ENCODE assay signal across 32 cellular contexts in genomic region chr10:102665904-102666509, GRCh38. TPM values are rescaled to one million over a fixed set of nuclear protein-coding genes. Genes with fewer than 3 reads are reported as not detected.
A peak's percentile ranks its signal among the peaks of the same experiment; 100 is the strongest.
DNase-seq lines count a peak whose midpoint lies in the region; ATAC-seq, FAIRE-seq and TF ChIP-seq lines count a peak whose summit lies in the region.
"Had no signal": no experiment of that assay in that cellular context is flagged by ENCODE, and none has a peak within 500 bp of the region (broad histone marks: within the 10 kb centered on the region; RNA-seq: fewer than 3 reads in every experiment).

No MANE protein-coding gene starts in this region.

- H3K27ac ChIP-seq in kidney (ENCODE audit: low read depth in 2 of 2, low read length in 2 of 2) = peak overlapping the region; percentile 33 to 60
- no peak overlapping the region for H3K27ac ChIP-seq in osteoblast (ENCODE audit: low read depth, low read length)
- no peak overlapping the region for H3K27ac ChIP-seq in SJCRH30
- H3K27ac ChIP-seq: breast epithelium, gastroesophageal sphincter, left lung, skin epidermis, testis had no signal

- ATAC-seq in GM18868 (IDR thresholded peaks at IDR 0.05; ENCODE audit: unreplicated experiment) = no peak
- ATAC-seq: activated CD8-positive, alpha-beta T cell treated with anti-CD3 and anti-CD28 coated beads, Interleukin-2, amount 10 ng/mL, durations not matched to agents 7 days and 5 days; activated naive CD4-positive, alpha-beta T cell treated with anti-CD3 and anti-CD28 coated beads, Interleukin-2, amount 50 U/mL, for 72 hours; gastroesophageal sphincter; left lung; PC-3 had no signal

- no peak overlapping the region for H3K4me2 ChIP-seq in osteoblast (ENCODE audit: insufficient read depth, low read length)

- H3K9ac ChIP-seq in kidney (ENCODE audit: low read length in 2 of 2) = no peak overlapping the region

- H3K36me3 ChIP-seq in kidney (ENCODE audit: control insufficient read depth in 1 of 2, insufficient read depth in 2 of 2, low read length in 2 of 2) (no peaks in the 10 kb centered on the region), osteoblast (ENCODE audit: insufficient read depth, low read length) (no peaks in the 10 kb centered on the region), SJCRH30 (no peaks in the 10 kb centered on the region)
- H3K36me3 ChIP-seq: breast epithelium, gastroesophageal sphincter, left lung had no signal

- H3K9me3 ChIP-seq in kidney (ENCODE audit: control insufficient read depth in 1 of 2, low read length in 2 of 2) (no peaks in the 10 kb centered on the region), osteoblast (ENCODE audit: low read depth, low read length) (no peaks in the 10 kb centered on the region), SJCRH30 (replicated peaks) (no peaks in the 10 kb centered on the region)
- H3K9me3 ChIP-seq: breast epithelium, gastroesophageal sphincter, left lung, testis had no signal

- no peaks in the 10 kb centered on the region for H4K20me1 ChIP-seq in osteoblast (ENCODE audit: insufficient read depth, low read length)

- DNase-seq in 8988T (peak; percentile 18), RCC 7860 (ENCODE audit: low spot score) (peak; percentile 77), kidney (peak; percentile 46), osteoblast (ENCODE audit: insufficient read length, low spot score, missing footprints) (peak; percentile 63), GM12892 (ENCODE audit: insufficient read length) (no peak), NCI-H2029 treated with DMSO at 0.1 percent for 48 hours (lab: John Stamatoyannopoulos, UW) (no peak), SJCRH30 (no peak)
- DNase-seq: activated CD4-positive, alpha-beta T cell treated with anti-CD3 and anti-CD28 coated beads for 1 hour; activated CD8-positive, alpha-beta T cell treated with anti-CD3 and anti-CD28 coated beads, Interleukin-2, amount 10 ng/mL, durations not matched to agents 7 days and 5 days; CD4-positive, alpha-beta memory T cell; DMS153; H9; hippocampal formation; mesendoderm; MM.1S; naive B cell; NCI-H1105 treated with DMSO at 0.1 percent for 48 hours; NCI-H2029; NCI-H2227 treated with DMSO at 0.1 percent for 48 hours; NCI-H526; NK-92 treated with Interleukin-12 subunit alpha and Interleukin-12 subunit beta, amount 100 ng/mL, for 24 hours; occipital lobe; PC-3; SHP77; testis had no signal

- FAIRE-seq in RCC 7860 (lab: Jason Lieb, UNC) (peak; percentile 87), kidney (lab: Jason Lieb, UNC) (no peak), GM12892 (lab: Jason Lieb, UNC) (no peak)
- FAIRE-seq: endothelial cell of umbilical vein had no signal

- no peaks in the 10 kb centered on the region for H3K79me2 ChIP-seq in osteoblast (ENCODE audit: insufficient read depth, low read length)

- TF ChIP-seq CTCF in kidney (IDR thresholded peaks at IDR 0.05; ENCODE audit: borderline replicate concordance, extremely low read depth, insufficient read depth) = no peak
- TF ChIP-seq CTCF in osteoblast (IDR thresholded peaks at IDR 0.05; ENCODE audit: extremely low read depth, low read depth, low read length) = no peak

- TF ChIP-seq POLR2A in GM12892 (IDR thresholded peaks at IDR 0.05; ENCODE audit: low read depth, low read length) = no peak

- peaks cover 0 to 14% of the 10 kb centered on the region in 2 donors for H3K4me1 ChIP-seq in kidney (ENCODE audit: control insufficient read depth in 1 of 2, insufficient read depth in 1 of 2, low read depth in 1 of 2, low read length in 2 of 2)
- H3K4me1 ChIP-seq in osteoblast (ENCODE audit: insufficient read depth, low read length) = peaks cover 4% of the 10 kb centered on the region
- peaks cover 52% of the 10 kb centered on the region for H3K4me1 ChIP-seq in SJCRH30

- no peak overlapping the region for H2AFZ ChIP-seq in osteoblast (ENCODE audit: low read length)

- intact Hi-C loops in kidney (cut with DNase I) = no loop called here

- H3K4me3 ChIP-seq in kidney (ENCODE audit: low read length in 2 of 2) (no peak overlapping the region), osteoblast (ENCODE audit: insufficient read depth, low read length) (no peak overlapping the region), SJCRH30 (no peak overlapping the region)
- H3K4me3 ChIP-seq: breast epithelium, gastroesophageal sphincter, left lung, skin epidermis, testis had no signal

- no peaks in the 10 kb centered on the region for H3K27me3 ChIP-seq in osteoblast (ENCODE audit: insufficient read depth, low read length)
- no peaks in the 10 kb centered on the region for H3K27me3 ChIP-seq in SJCRH30
- H3K27me3 ChIP-seq: breast epithelium, gastroesophageal sphincter, left lung, testis had no signal

RNA-seq across cellular contexts. Expression of gene TRIM8, which starts 21.7 kb away (rescaled TPM):
- total RNA-seq in kidney (198 TPM), osteoblast (107 and 126 TPM in 2 replicates)
- 160 TPM for polyA plus RNA-seq in kidney (ENCODE audit: insufficient read depth, low read depth, low replicate concordance)
- polyA plus RNA-seq in GM12892 (2012; ENCODE audit: missing spikeins) = 25.0 TPM
- 66.6 and 67.3 TPM in 2 replicates for total RNA-seq in SJCRH30 (2014; rRNA removed; shearing (Covaris generic))

RNA-seq across cellular contexts. Expression of gene ARL3, which starts 48.2 kb away (rescaled TPM):
- total RNA-seq in kidney = 16.3 TPM
- polyA plus RNA-seq in kidney (ENCODE audit: insufficient read depth, low read depth, low replicate concordance) = 28.8 TPM
- total RNA-seq in osteoblast = 5.3 and 5.8 TPM in 2 replicates
- polyA plus RNA-seq in GM12892 (2012; ENCODE audit: missing spikeins) = 14.1 TPM
- total RNA-seq in SJCRH30 (2014; rRNA removed; shearing (Covaris generic)) = 17.6 and 18.0 TPM in 2 replicates

RNA-seq across cellular contexts. Expression of gene SFXN2, which starts 48.4 kb away (rescaled TPM):
- total RNA-seq in kidney = 17.3 TPM
- polyA plus RNA-seq in kidney (ENCODE audit: insufficient read depth, low read depth, low replicate concordance) = 72.1 TPM
- 2.9 and 3.6 TPM in 2 replicates for total RNA-seq in osteoblast
- polyA plus RNA-seq in GM12892 (2012; ENCODE audit: missing spikeins) = 14.1 TPM
- 14.4 and 16.2 TPM in 2 replicates for total RNA-seq in SJCRH30 (2014; rRNA removed; shearing (Covaris generic))

Comparison
In these comparisons a context has a peak if more than half of its experiments do, and no peak if none do; other contexts are left out.
1. DNase-seq: peak in 8988T (single experiment), RCC 7860 (single experiment), kidney (single experiment) and osteoblast (single experiment); none in GM12892 (single experiment), NCI-H2029 treated with DMSO at 0.1 percent for 48 hours (single experiment) and SJCRH30 (0 of 2).
2. H3K27ac ChIP-seq: peak in kidney (2 of 2); none in osteoblast (single experiment) and SJCRH30 (single experiment).